ENCODE assay signal across 1 cellular context in genomic region chr1:24914226-24915069, GRCh38.
A peak's percentile ranks its signal among the peaks of the same experiment; 100 is the strongest.
TF ChIP-seq lines count a peak whose summit lies in the region.

No MANE protein-coding gene starts in this region.

TF ChIP-seq in HepG2, 621 proteins besides CTCF, POLR2A, EP300 and RAD21 (continued from another document and continues in another):
- TF ChIP-seq ZNF317 (CRISPR knock-in tag; IDR thresholded peaks at IDR 0.05) (no peak; the same call in 1 of the 2 replicates), LBX2 (CRISPR knock-in tag; IDR thresholded peaks at IDR 0.05; ENCODE audit: borderline replicate concordance) (no peak), ATF4 (CRISPR knock-in tag; IDR thresholded peaks at IDR 0.05) (no peak), RORA (CRISPR knock-in tag; IDR thresholded peaks at IDR 0.05) (no peak), BCL6 (CRISPR knock-in tag; IDR thresholded peaks at IDR 0.05) (no peak), HNF1A (IDR thresholded peaks at IDR 0.05; ENCODE audit: low read depth) (no peak), HNF1A (CRISPR knock-in tag; IDR thresholded peaks at IDR 0.05; ENCODE audit: borderline replicate concordance) (no peak), ZNF484 (CRISPR knock-in tag; IDR thresholded peaks at IDR 0.05; ENCODE audit: borderline replicate concordance, low read depth) (no peak), NFKBIZ (CRISPR knock-in tag; IDR thresholded peaks at IDR 0.05) (no peak), CEBPB (IDR thresholded peaks at IDR 0.05; ENCODE audit: borderline replicate concordance, low read depth, low read length) (no peak), ZSCAN25 (CRISPR knock-in tag; IDR thresholded peaks at IDR 0.05) (no peak), EZH2 (conservative IDR thresholded peaks at IDR 0.05; ENCODE audit: low read depth, low read length) (no peak), ZNF841 (CRISPR knock-in tag; IDR thresholded peaks at IDR 0.05; ENCODE audit: borderline replicate concordance) (no peak), HIVEP1 (CRISPR knock-in tag; IDR thresholded peaks at IDR 0.05) (no peak), ZNF362 (CRISPR knock-in tag; IDR thresholded peaks at IDR 0.05; ENCODE audit: borderline replicate concordance) (no peak), SMAD3 (CRISPR knock-in tag; IDR thresholded peaks at IDR 0.05) (no peak), THAP9 (CRISPR knock-in tag; IDR thresholded peaks at IDR 0.05; ENCODE audit: borderline replicate concordance) (no peak), STAG1 (CRISPR knock-in tag; IDR thresholded peaks at IDR 0.05) (no peak), ZFP37 (CRISPR knock-in tag; IDR thresholded peaks at IDR 0.05; ENCODE audit: borderline replicate concordance) (no peak), ZNF709 (CRISPR knock-in tag; IDR thresholded peaks at IDR 0.05) (no peak), ZNF605 (CRISPR knock-in tag; IDR thresholded peaks at IDR 0.05) (peak; percentile 45; the same call in 1 of the 2 replicates), KDM5A (IDR thresholded peaks at IDR 0.05; ENCODE audit: borderline replicate concordance, low read length) (no peak), AHR (CRISPR knock-in tag; IDR thresholded peaks at IDR 0.05) (no peak), TMF1 (CRISPR knock-in tag; IDR thresholded peaks at IDR 0.05; ENCODE audit: low read depth) (no peak), BORCS8-MEF2B (CRISPR knock-in tag; IDR thresholded peaks at IDR 0.05) (no peak), BCL3 (CRISPR knock-in tag; IDR thresholded peaks at IDR 0.05) (no peak), YEATS2 (CRISPR knock-in tag; IDR thresholded peaks at IDR 0.05; ENCODE audit: borderline replicate concordance) (0 out of 2 replicates have a peak, but pooled peaks have one; percentile 44), ZNF431 (CRISPR knock-in tag; IDR thresholded peaks at IDR 0.05; ENCODE audit: borderline replicate concordance, low read depth) (no peak), MAX (IDR thresholded peaks at IDR 0.05) (no peak; the same call in 1 of the 2 replicates), GRHL1 (CRISPR knock-in tag; conservative IDR thresholded peaks at IDR 0.05) (no peak), NR2F6 (IDR thresholded peaks at IDR 0.05) (no peak), NR2F6 (CRISPR knock-in tag; IDR thresholded peaks at IDR 0.05) (peak; percentile 50; the same call in 1 of the 2 replicates), SALL2 (CRISPR knock-in tag; IDR thresholded peaks at IDR 0.05) (no peak), ZNF891 (CRISPR knock-in tag; IDR thresholded peaks at IDR 0.05) (no peak), MTF1 (CRISPR knock-in tag; IDR thresholded peaks at IDR 0.05) (no peak), NFE2L2 (IDR thresholded peaks at IDR 0.05; ENCODE audit: low read length) (no peak), SPEN (CRISPR knock-in tag; IDR thresholded peaks at IDR 0.05; ENCODE audit: low read depth) (no peak; the same call in 1 of the 2 replicates), MED1 (CRISPR knock-in tag; IDR thresholded peaks at IDR 0.05) (peak; percentile 35), ZNF780A (CRISPR knock-in tag; IDR thresholded peaks at IDR 0.05) (no peak), FOXK1 (CRISPR knock-in tag; IDR thresholded peaks at IDR 0.05; ENCODE audit: borderline replicate concordance, low read depth) (no peak), POLR2G (IDR thresholded peaks at IDR 0.05; ENCODE audit: low read depth, low read length) (peak; percentile 73), ZNF33A (CRISPR knock-in tag; IDR thresholded peaks at IDR 0.05; ENCODE audit: borderline replicate concordance) (no peak), PHF8 (CRISPR knock-in tag; IDR thresholded peaks at IDR 0.05) (no peak; the same call in none of the 2 replicates), ZNF276 (CRISPR knock-in tag; IDR thresholded peaks at IDR 0.05; ENCODE audit: low read depth) (no peak), CENPBD1 (CRISPR knock-in tag; IDR thresholded peaks at IDR 0.05; ENCODE audit: borderline replicate concordance, low read depth) (no peak), GZF1 (CRISPR knock-in tag; IDR thresholded peaks at IDR 0.05) (no peak), PHF5A (CRISPR knock-in tag; IDR thresholded peaks at IDR 0.05; ENCODE audit: low read depth, unreplicated experiment) (no peak), SIX4 (CRISPR knock-in tag; IDR thresholded peaks at IDR 0.05) (no peak), HINFP (CRISPR knock-in tag; IDR thresholded peaks at IDR 0.05; ENCODE audit: low read depth) (no peak), CC2D1A (CRISPR knock-in tag; IDR thresholded peaks at IDR 0.05) (no peak), MTA3 (CRISPR knock-in tag; IDR thresholded peaks at IDR 0.05) (no peak), ZNF660 (CRISPR knock-in tag; IDR thresholded peaks at IDR 0.05; ENCODE audit: borderline replicate concordance, low read depth) (no peak), ZNF230 (CRISPR knock-in tag; IDR thresholded peaks at IDR 0.05) (peak; percentile 73), ZNF580 (CRISPR knock-in tag; IDR thresholded peaks at IDR 0.05; ENCODE audit: borderline replicate concordance, low read depth) (no peak), CEBPG (CRISPR knock-in tag; IDR thresholded peaks at IDR 0.05) (no peak), SNRNP70 (IDR thresholded peaks at IDR 0.05; ENCODE audit: low read depth, low read length) (no peak)
